1 cellular context compared by ENCODE assay signal in the genomic region with DNA sequence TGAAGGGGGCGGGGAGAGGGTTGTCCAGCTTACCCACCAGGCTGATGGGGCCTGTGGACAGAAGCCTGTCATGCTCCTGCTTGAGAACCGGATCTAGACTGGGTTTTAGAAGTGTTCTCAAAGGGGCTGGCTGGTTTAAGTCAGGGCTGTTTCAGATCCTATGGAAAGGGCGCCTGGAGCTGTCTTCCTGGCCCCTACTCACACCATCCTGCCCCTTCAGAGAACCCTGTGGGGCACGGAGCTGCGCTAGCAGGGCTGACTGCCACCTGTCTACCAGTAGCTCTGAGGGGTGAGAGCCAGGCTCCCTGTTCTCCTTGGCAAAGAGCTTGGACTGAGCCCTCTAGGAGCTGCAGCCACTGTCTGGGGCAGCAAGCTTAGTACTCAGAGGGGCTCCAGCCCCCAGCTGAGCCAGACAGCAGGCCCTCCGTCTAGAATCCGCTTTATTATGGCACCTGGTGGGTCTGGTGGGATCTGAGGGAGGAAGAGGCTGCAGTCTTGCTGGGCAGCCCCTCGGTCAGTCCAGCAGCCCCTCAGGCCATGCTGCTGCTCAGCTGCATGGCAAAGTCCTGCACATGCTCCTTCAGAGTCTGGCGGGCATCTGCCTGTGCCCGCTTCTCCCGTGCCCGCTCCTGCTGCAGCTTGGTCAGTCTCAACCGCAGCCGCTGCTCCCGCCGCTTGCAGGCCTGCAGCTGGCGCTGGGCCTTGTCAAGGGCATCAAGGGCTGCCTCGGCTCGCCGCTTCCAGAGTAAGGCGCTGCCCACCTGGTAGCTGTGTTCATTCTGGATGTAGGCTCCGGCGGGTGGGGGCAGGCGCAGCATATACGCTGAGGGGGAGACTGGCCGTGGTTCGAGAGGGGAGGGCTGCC.
TF ChIP-seq lines count a peak whose summit lies in the region.

No MANE protein-coding gene starts in this region.

TF ChIP-seq in neural cell, 6 proteins besides CTCF, POLR2A, EP300 and RAD21:
- TF ChIP-seq POLR2AphosphoS5 (IDR thresholded peaks at IDR 0.05) (no peak), EZH2 (IDR thresholded peaks at IDR 0.05; ENCODE audit: borderline replicate concordance, insufficient read depth, low read length, poor library complexity, severe bottlenecking) (no peak), TAF1 (IDR thresholded peaks at IDR 0.05; ENCODE audit: low read depth) (no peak), MXI1 (conservative IDR thresholded peaks at IDR 0.05; ENCODE audit: poor library complexity, severe bottlenecking) (no peak), SMC3 (conservative IDR thresholded peaks at IDR 0.05; ENCODE audit: poor library complexity) (no peak)
- TF ChIP-seq, protein P1, sequence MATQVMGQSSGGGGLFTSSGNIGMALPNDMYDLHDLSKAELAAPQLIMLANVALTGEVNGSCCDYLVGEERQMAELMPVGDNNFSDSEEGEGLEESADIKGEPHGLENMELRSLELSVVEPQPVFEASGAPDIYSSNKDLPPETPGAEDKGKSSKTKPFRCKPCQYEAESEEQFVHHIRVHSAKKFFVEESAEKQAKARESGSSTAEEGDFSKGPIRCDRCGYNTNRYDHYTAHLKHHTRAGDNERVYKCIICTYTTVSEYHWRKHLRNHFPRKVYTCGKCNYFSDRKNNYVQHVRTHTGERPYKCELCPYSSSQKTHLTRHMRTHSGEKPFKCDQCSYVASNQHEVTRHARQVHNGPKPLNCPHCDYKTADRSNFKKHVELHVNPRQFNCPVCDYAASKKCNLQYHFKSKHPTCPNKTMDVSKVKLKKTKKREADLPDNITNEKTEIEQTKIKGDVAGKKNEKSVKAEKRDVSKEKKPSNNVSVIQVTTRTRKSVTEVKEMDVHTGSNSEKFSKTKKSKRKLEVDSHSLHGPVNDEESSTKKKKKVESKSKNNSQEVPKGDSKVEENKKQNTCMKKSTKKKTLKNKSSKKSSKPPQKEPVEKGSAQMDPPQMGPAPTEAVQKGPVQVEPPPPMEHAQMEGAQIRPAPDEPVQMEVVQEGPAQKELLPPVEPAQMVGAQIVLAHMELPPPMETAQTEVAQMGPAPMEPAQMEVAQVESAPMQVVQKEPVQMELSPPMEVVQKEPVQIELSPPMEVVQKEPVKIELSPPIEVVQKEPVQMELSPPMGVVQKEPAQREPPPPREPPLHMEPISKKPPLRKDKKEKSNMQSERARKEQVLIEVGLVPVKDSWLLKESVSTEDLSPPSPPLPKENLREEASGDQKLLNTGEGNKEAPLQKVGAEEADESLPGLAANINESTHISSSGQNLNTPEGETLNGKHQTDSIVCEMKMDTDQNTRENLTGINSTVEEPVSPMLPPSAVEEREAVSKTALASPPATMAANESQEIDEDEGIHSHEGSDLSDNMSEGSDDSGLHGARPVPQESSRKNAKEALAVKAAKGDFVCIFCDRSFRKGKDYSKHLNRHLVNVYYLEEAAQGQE (IDR thresholded peaks at IDR 0.05; ENCODE audit: borderline replicate concordance), result no peak
